In the genomic region with DNA sequence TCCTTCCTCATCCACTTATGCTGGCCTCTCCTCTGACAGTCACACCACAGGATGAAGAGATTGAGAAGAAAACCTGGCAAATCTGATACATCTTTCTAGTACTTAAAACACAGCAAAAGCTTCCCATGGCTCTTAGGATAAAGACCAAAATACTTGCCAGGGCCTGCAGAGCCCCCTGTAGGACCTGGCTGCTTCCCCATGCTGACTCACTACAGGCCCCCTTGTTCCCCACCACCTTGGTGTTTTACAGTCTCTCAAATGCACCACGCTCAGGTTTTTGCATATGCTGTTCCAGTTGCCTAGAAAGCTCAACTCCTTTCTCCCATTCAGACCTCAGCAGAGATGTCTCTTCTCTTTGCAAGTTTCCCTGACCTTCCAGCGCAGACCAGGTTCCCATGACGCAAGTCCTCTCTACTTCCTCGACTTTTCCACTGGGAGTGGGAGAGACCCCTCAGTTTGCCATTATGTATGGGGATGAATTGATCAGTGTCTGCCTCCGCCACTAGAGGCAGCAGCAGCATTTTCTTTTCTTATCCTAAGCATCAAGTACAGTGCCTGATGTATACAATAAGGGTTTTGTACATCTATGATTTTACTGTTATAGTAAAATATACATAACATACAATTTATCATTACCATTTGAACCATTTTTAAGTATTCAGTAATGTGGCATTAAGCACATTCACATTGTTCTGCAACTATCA, we compare ENCODE assay signal across 1 cellular context.
TF ChIP-seq lines count a peak whose summit lies in the region.

No MANE protein-coding gene starts in this region.

TF ChIP-seq in HepG2, 621 proteins besides CTCF, POLR2A, EP300 and RAD21 (continued from another document):
- no peak for TF ChIP-seq BRF2 (CRISPR knock-in tag; IDR thresholded peaks at IDR 0.05)
